Comparison of ENCODE assay signal across 32 cellular contexts in the genomic region with DNA sequence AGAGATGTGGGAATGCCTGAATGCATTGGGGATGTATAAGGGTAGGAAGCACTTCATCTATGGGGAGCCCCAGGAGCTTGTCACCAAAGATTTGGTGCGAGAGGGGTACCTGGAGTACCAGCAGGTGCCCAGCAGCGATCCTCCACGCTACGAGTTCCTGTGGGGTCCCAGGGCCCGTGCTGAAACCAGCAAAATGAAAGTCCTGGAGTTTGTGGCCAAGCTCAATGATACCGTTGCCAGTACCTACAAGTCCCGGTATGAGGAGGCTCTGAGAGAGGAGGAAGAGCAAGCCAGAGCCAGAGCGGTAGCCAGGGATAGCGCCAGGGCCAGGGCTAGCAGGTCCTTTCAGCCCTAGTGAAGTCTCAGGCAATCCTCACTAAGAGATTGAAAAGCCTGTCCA. TPM values are rescaled to one million over a fixed set of nuclear protein-coding genes. Genes with fewer than 3 reads are reported as not detected.
"Had no signal": no experiment of that assay in that cellular context is flagged by ENCODE, and none has a peak within 500 bp of the region (broad histone marks: within the 10 kb centered on the region; RNA-seq: fewer than 3 reads in every experiment).

No MANE protein-coding gene starts in this region.

- H3K27me3 ChIP-seq: stomach, suprapubic skin, testis, thyroid gland, tibial artery, tibial nerve, transverse colon, upper lobe of left lung, upper lobe of right lung, uterus, vagina had no signal

- H3K4me1 Mint-ChIP-seq: stimulated activated effector memory CD8-positive, alpha-beta T cell treated with anti-CD3 and anti-CD28 coated beads, Interleukin-12 subunit alpha, Interleukin-12 subunit beta, amount 100 ng/mL, for 72 hours; stimulated activated memory B cell treated with anti-CD40 and anti-IgM and Interleukin-4, amounts not matched to agents 10 μg/mL and 1 μg/mL and 100 μg/mL, for 72 hours; stimulated activated naive B cell treated with anti-CD40 and anti-IgM and Interleukin-4, amounts not matched to agents 10 μg/mL and 1 μg/mL and 100 μg/mL, for 72 hours; stimulated activated naive CD8-positive, alpha-beta T cell treated with anti-CD3 and anti-CD28 coated beads, Interleukin-15, amount 100 ng/mL, for 72 hours had no signal

- H3K36me3 ChIP-seq: stomach, suprapubic skin, thoracic aorta, thyroid gland, tibial artery, tibial nerve, transverse colon, upper lobe of left lung, upper lobe of right lung, uterus, vagina had no signal

- H3K36me3 Mint-ChIP-seq: stimulated activated effector memory CD8-positive, alpha-beta T cell treated with anti-CD3 and anti-CD28 coated beads, Interleukin-12 subunit alpha, Interleukin-12 subunit beta, amount 100 ng/mL, for 72 hours; stimulated activated memory B cell treated with anti-CD40 and anti-IgM and Interleukin-4, amounts not matched to agents 10 μg/mL and 1 μg/mL and 100 μg/mL, for 72 hours; stimulated activated naive B cell treated with anti-CD40 and anti-IgM and Interleukin-4, amounts not matched to agents 10 μg/mL and 1 μg/mL and 100 μg/mL, for 72 hours; type B pancreatic cell had no signal

- H3K4me1 ChIP-seq: stomach, suprapubic skin, testis, thyroid gland, tibial artery, tibial nerve, transverse colon, upper lobe of left lung, upper lobe of right lung, uterus, vagina had no signal

- H3K27ac ChIP-seq: stomach, suprapubic skin, testis, thoracic aorta, thyroid gland, tibial artery, tibial nerve, transverse colon, upper lobe of left lung, upper lobe of right lung, uterus, vagina had no signal

- H3K9me3 Mint-ChIP-seq: stimulated activated effector memory CD8-positive, alpha-beta T cell treated with anti-CD3 and anti-CD28 coated beads, Interleukin-12 subunit alpha, Interleukin-12 subunit beta, amount 100 ng/mL, for 72 hours; stimulated activated memory B cell treated with anti-CD40 and anti-IgM and Interleukin-4, amounts not matched to agents 10 μg/mL and 1 μg/mL and 100 μg/mL, for 72 hours; stimulated activated naive CD8-positive, alpha-beta T cell treated with anti-CD3 and anti-CD28 coated beads, Interleukin-15, amount 100 ng/mL, for 72 hours; stimulated activated naive CD8-positive, alpha-beta T cell treated with anti-CD3 and anti-CD28 coated beads, Interleukin-15, Interleukin-2, amounts not matched to agents 100 ng/mL and 50 ng/mL, for 24 hours had no signal

- H3K9me3 ChIP-seq: stomach, suprapubic skin, testis, thoracic aorta, thyroid gland, tibial nerve, transverse colon, upper lobe of left lung, upper lobe of right lung, uterus, vagina had no signal

- FAIRE-seq: urothelium cell line had no signal

- H3K27ac Mint-ChIP-seq: stimulated activated effector memory CD8-positive, alpha-beta T cell treated with anti-CD3 and anti-CD28 coated beads, Interleukin-12 subunit alpha, Interleukin-12 subunit beta, amount 100 ng/mL, for 72 hours; stimulated activated memory B cell treated with anti-CD40 and anti-IgM and Interleukin-4, amounts not matched to agents 10 μg/mL and 1 μg/mL and 100 μg/mL, for 72 hours; stimulated activated naive B cell treated with anti-CD40 and anti-IgM and Interleukin-4, amounts not matched to agents 10 μg/mL and 1 μg/mL and 100 μg/mL, for 72 hours; stimulated activated naive CD8-positive, alpha-beta T cell treated with anti-CD3 and anti-CD28 coated beads, Interleukin-15, amount 100 ng/mL, for 72 hours; stimulated activated naive CD8-positive, alpha-beta T cell treated with anti-CD3 and anti-CD28 coated beads, Interleukin-15, Interleukin-2, amounts not matched to agents 100 ng/mL and 50 ng/mL, for 24 hours; type B pancreatic cell had no signal

- H3K4me3 ChIP-seq: stomach, suprapubic skin, testis, thoracic aorta, thyroid gland, tibial artery, tibial nerve, transverse colon, upper lobe of left lung, upper lobe of right lung, uterus, vagina had no signal

- ATAC-seq: stimulated activated effector memory CD8-positive, alpha-beta T cell treated with anti-CD3 and anti-CD28 coated beads, Interleukin-12 subunit alpha, Interleukin-12 subunit beta, amount 100 ng/mL, for 72 hours; stimulated activated memory B cell treated with anti-CD40 and anti-IgM and Interleukin-4, amounts not matched to agents 10 μg/mL and 1 μg/mL and 100 μg/mL, for 72 hours; stimulated activated naive B cell treated with anti-CD40 and anti-IgM and Interleukin-4, amounts not matched to agents 10 μg/mL and 1 μg/mL and 100 μg/mL, for 72 hours; stimulated activated naive CD8-positive, alpha-beta T cell treated with anti-CD3 and anti-CD28 coated beads, Interleukin-15, amount 100 ng/mL, for 72 hours; stimulated activated naive CD8-positive, alpha-beta T cell treated with anti-CD3 and anti-CD28 coated beads, Interleukin-15, Interleukin-2, amounts not matched to agents 100 U/mL and 50 U/mL, for 24 hours; upper lobe of right lung had no signal

- H3K4me3 Mint-ChIP-seq: stimulated activated effector memory CD8-positive, alpha-beta T cell treated with anti-CD3 and anti-CD28 coated beads, Interleukin-12 subunit alpha, Interleukin-12 subunit beta, amount 100 ng/mL, for 72 hours; stimulated activated memory B cell treated with anti-CD40 and anti-IgM and Interleukin-4, amounts not matched to agents 10 μg/mL and 1 μg/mL and 100 μg/mL, for 72 hours; stimulated activated naive B cell treated with anti-CD40 and anti-IgM and Interleukin-4, amounts not matched to agents 10 μg/mL and 1 μg/mL and 100 μg/mL, for 72 hours; stimulated activated naive CD8-positive, alpha-beta T cell treated with anti-CD3 and anti-CD28 coated beads, Interleukin-15, amount 100 ng/mL, for 72 hours; stimulated activated naive CD8-positive, alpha-beta T cell treated with anti-CD3 and anti-CD28 coated beads, Interleukin-15, Interleukin-2, amounts not matched to agents 100 ng/mL and 50 ng/mL, for 24 hours; type B pancreatic cell had no signal

- DNase-seq: stimulated activated CD4-positive, alpha-beta T cell treated with anti-CD3 and anti-CD28 coated beads, Interleukin-2, amount 100 ng/mL, for 48 hours; stimulated activated CD4-positive, alpha-beta T cell treated with anti-CD3 and anti-CD28 coated beads, Interleukin-4, amount 100 ng/mL, for 1 hour; stimulated activated CD4-positive, alpha-beta T cell treated with anti-CD3 and anti-CD28 coated beads, Interleukin-4, amount 100 ng/mL, for 24 hours; stimulated activated CD4-positive, alpha-beta T cell treated with anti-CD3 and anti-CD28 coated beads, Interleukin-4, amount 100 ng/mL, for 4 hours; stimulated activated CD8-positive, alpha-beta memory T cell treated with anti-CD3 and anti-CD28 coated beads, Interleukin-4, amount 100 ng/mL, for 48 hours; stimulated activated naive B cell treated with anti-CD40 and anti-IgM and Interleukin-4, amounts not matched to agents 10 μg/mL and 1 μg/mL and 100 μg/mL, for 72 hours; stimulated activated naive CD4-positive, alpha-beta T cell; stimulated activated naive CD4-positive, alpha-beta T cell treated with Interleukin-2 at 50 U/mL for 16 hours; stimulated activated naive CD8-positive, alpha-beta T cell treated with anti-CD3 and anti-CD28 coated beads, Interleukin-15, amount 100 ng/mL, for 72 hours; stimulated activated naive CD8-positive, alpha-beta T cell treated with anti-CD3 and anti-CD28 coated beads, Interleukin-15, Interleukin-2, amounts not matched to agents 100 U/mL and 50 U/mL, for 24 hours; stomach; substantia nigra; testis; thyroid gland; tibial artery; transverse colon; trophoblast cell; upper lobe of left lung; upper lobe of right lung; uterus had no signal

RNA-seq across cellular contexts. Expression of gene MAGEB17, which starts 3.8 kb away (rescaled TPM):
- total RNA-seq: stomach, suprapubic skin, thoracic aorta, tibial nerve, upper lobe of left lung, upper lobe of right lung, ureter, urinary bladder, uterus, vagina had no signal
- polyA plus RNA-seq: urinary bladder had no signal

RNA-seq across cellular contexts. Expression of gene GRPR, which starts 47.7 kb away (rescaled TPM):
- total RNA-seq: subcutaneous adipose tissue, suprapubic skin, thoracic aorta, tibial nerve, upper lobe of right lung, ureter, vagina had no signal
